Comparison of ENCODE assay signal across 2 cellular contexts in genomic region chr1:8063298-8064068, GRCh38.
TF ChIP-seq lines count a peak whose summit lies in the region.

No MANE protein-coding gene starts in this region.

TF ChIP-seq in IMR-90, 13 proteins besides CTCF, POLR2A, EP300 and RAD21:
- TF ChIP-seq ELK1 (IDR thresholded peaks at IDR 0.05; ENCODE audit: borderline replicate concordance, low read depth, low read length): no peak
- TF ChIP-seq RCOR1 (IDR thresholded peaks at IDR 0.05; ENCODE audit: insufficient replicate concordance, low read length): no peak
- TF ChIP-seq FOS (IDR thresholded peaks at IDR 0.05; ENCODE audit: low read depth, low read length): no peak
- TF ChIP-seq MAZ (IDR thresholded peaks at IDR 0.05; ENCODE audit: borderline replicate concordance, low read depth, low read length): no peak
- TF ChIP-seq MXI1 (IDR thresholded peaks at IDR 0.05; ENCODE audit: borderline replicate concordance, low read depth, low read length): no peak
- TF ChIP-seq CHD1 (IDR thresholded peaks at IDR 0.05; ENCODE audit: low read depth, low read length): no peak
- TF ChIP-seq SMC3 (IDR thresholded peaks at IDR 0.05; ENCODE audit: low read depth, low read length): no peak
- no peak for TF ChIP-seq NFE2L2 (IDR thresholded peaks at IDR 0.05; ENCODE audit: low read depth, low read length)
- TF ChIP-seq USF2 (IDR thresholded peaks at IDR 0.05; ENCODE audit: low read depth, low read length): no peak
- no peak for TF ChIP-seq RFX5 (IDR thresholded peaks at IDR 0.05; ENCODE audit: low read depth, low read length)
- TF ChIP-seq CEBPB (IDR thresholded peaks at IDR 0.05; ENCODE audit: low read depth, low read length): no peak
- TF ChIP-seq MAFK (IDR thresholded peaks at IDR 0.05; ENCODE audit: low read depth, low read length): no peak
- no peak for TF ChIP-seq BHLHE40 (IDR thresholded peaks at IDR 0.05; ENCODE audit: low read depth, low read length)
TF ChIP-seq in IMR-90: peak in this region for 0.

TF ChIP-seq in K562, 482 proteins besides CTCF, POLR2A, EP300 and RAD21:
- TF ChIP-seq ESRRA (IDR thresholded peaks at IDR 0.05; ENCODE audit: borderline replicate concordance, low read depth) (no peak), KDM1A (IDR thresholded peaks at IDR 0.05) (0 out of 4 replicates have a peak, but pooled peaks of 1 of the 2 experiments have one; percentile 36), BCOR (IDR thresholded peaks at IDR 0.05) (peak; percentile 57; the same call in 1 of the 2 replicates), RBM25 (IDR thresholded peaks at IDR 0.05; ENCODE audit: low read depth, low read length, severe bottlenecking) (peak; percentile 86), ZFP36 (IDR thresholded peaks at IDR 0.05; ENCODE audit: low read depth, low read length, partially characterized antibody) (peak; percentile 57)
